ENCODE assay signal across 35 cellular contexts in genomic region chr9:37499297-37499696, GRCh38.
"Had no signal": no experiment of that assay in that cellular context is flagged by ENCODE, and none has a peak within 500 bp of the region (broad histone marks: within the 10 kb centered on the region; RNA-seq: fewer than 3 reads in every experiment).

No MANE protein-coding gene starts in this region.

- ATAC-seq: activated CD8-positive, alpha-beta T cell treated with anti-CD3 and anti-CD28 coated beads for 36 hours; body of pancreas; Right ventricle myocardium inferior; SK-N-SH treated with all-trans-retinoic acid at 6 μM for 48 hours; T-cell had no signal

- H3K9me3 ChIP-seq: adrenal gland, body of pancreas, breast epithelium had no signal

- H3K9me3 Mint-ChIP-seq: activated B cell treated with CpG ODN at 0.5 μM for 24 hours; activated CD4-positive, alpha-beta T cell treated with anti-CD3 and anti-CD28 coated beads, Interleukin-2, amount 10 ng/mL, durations not matched to agents 24 days and 14 days; activated CD8-positive, alpha-beta T cell treated with anti-CD3 and anti-CD28 coated beads for 36 hours; activated T-helper 1 cell treated with anti-CD3 and anti-CD28 coated beads, Interleukin-12 subunit alpha, Interleukin-12 subunit beta, Interleukin-2, Interleukin-4 antibody, amounts not matched to agents 30 ng/mL and 10 ng/mL and 1 ng/mL, durations not matched to agents 14 hours and 24 hours and 36 hours; T-cell had no signal

- FAIRE-seq: astrocyte, RCC 7860 had no signal

- H3K4me1 Mint-ChIP-seq: activated B cell treated with CpG ODN at 0.5 μM for 24 hours had no signal

- H3K27ac ChIP-seq: adrenal gland, body of pancreas, breast epithelium, KMS-11, PC-9, RWPE1, VCaP had no signal

- H3K27ac Mint-ChIP-seq: activated B cell treated with CpG ODN at 0.5 μM for 24 hours; activated CD4-positive, alpha-beta T cell treated with anti-CD3 and anti-CD28 coated beads, Interleukin-2, amount 10 ng/mL, durations not matched to agents 24 days and 14 days; activated CD8-positive, alpha-beta T cell treated with anti-CD3 and anti-CD28 coated beads for 36 hours; activated T-helper 1 cell treated with anti-CD3 and anti-CD28 coated beads, Interleukin-12 subunit alpha, Interleukin-12 subunit beta, Interleukin-2, Interleukin-4 antibody, amounts not matched to agents 30 ng/mL and 10 ng/mL and 1 ng/mL, durations not matched to agents 14 hours and 24 hours and 36 hours had no signal

- H3K9ac ChIP-seq: KMS-11 had no signal

- H3K4me1 ChIP-seq: breast epithelium had no signal

- H3K4me3 ChIP-seq: adrenal gland, body of pancreas, breast epithelium, PC-9 had no signal

- DNase-seq: activated B cell treated with CpG ODN at 0.5 μM for 24 hours; activated CD4-positive, alpha-beta T cell treated with anti-CD3 and anti-CD28 coated beads, Interleukin-2, amount 10 ng/mL, durations not matched to agents 24 days and 14 days; activated CD4-positive, alpha-beta T cell treated with anti-CD3 and anti-CD28 coated beads, Interleukin-2, amount 50 U/mL, for 4 hours; activated CD4-positive, CD25-positive, alpha-beta regulatory T cell treated with anti-CD3 and anti-CD28 coated beads, Interleukin-2, amount 50 U/mL, for 72 hours; activated CD8-positive, alpha-beta T cell treated with anti-CD3 and anti-CD28 coated beads for 36 hours; activated effector memory CD4-positive, alpha-beta T cell treated with Interleukin-2 at 50 U/mL for 16 hours; activated naive CD4-positive, alpha-beta T cell treated with anti-CD3 and anti-CD28 coated beads, Interleukin-2, amount 50 U/mL, for 16 hours; activated T-cell treated with anti-CD3 and anti-CD28 coated beads, Interleukin-2, amount 50 U/mL, for 1 hour; adrenal gland; body of pancreas; NCI-H1092 treated with DMSO at 0.1 percent for 48 hours; NCI-H1417; NCI-H146; NCI-H187; NCI-H2029 treated with DMSO at 0.1 percent for 48 hours; NCI-H2107; NCI-H2171; NCI-H510A; NCI-H526; NCI-H748 treated with DMSO at 0.1 percent for 48 hours; NK-92 treated with Interleukin-12 subunit alpha and Interleukin-12 subunit beta, amount 100 ng/mL, for 24 hours; PC-9; SIG-M5; T-cell; T-helper 2 cell; T-helper 9 cell had no signal

- H3K27me3 ChIP-seq: adrenal gland, body of pancreas, breast epithelium had no signal

- H3K4me3 Mint-ChIP-seq: activated B cell treated with CpG ODN at 0.5 μM for 24 hours; activated CD4-positive, alpha-beta T cell treated with anti-CD3 and anti-CD28 coated beads, Interleukin-2, amount 10 ng/mL, durations not matched to agents 24 days and 14 days; activated CD8-positive, alpha-beta T cell treated with anti-CD3 and anti-CD28 coated beads for 36 hours; activated T-helper 1 cell treated with anti-CD3 and anti-CD28 coated beads, Interleukin-12 subunit alpha, Interleukin-12 subunit beta, Interleukin-2, Interleukin-4 antibody, amounts not matched to agents 30 ng/mL and 10 ng/mL and 1 ng/mL, durations not matched to agents 14 hours and 24 hours and 36 hours; T-cell had no signal

- H3K27me3 Mint-ChIP-seq: activated B cell treated with CpG ODN at 0.5 μM for 24 hours; activated CD4-positive, alpha-beta T cell treated with anti-CD3 and anti-CD28 coated beads, Interleukin-2, amount 10 ng/mL, durations not matched to agents 24 days and 14 days; activated CD8-positive, alpha-beta T cell treated with anti-CD3 and anti-CD28 coated beads for 36 hours; T-cell had no signal
